1 cellular context compared by ENCODE assay signal in the genomic region with DNA sequence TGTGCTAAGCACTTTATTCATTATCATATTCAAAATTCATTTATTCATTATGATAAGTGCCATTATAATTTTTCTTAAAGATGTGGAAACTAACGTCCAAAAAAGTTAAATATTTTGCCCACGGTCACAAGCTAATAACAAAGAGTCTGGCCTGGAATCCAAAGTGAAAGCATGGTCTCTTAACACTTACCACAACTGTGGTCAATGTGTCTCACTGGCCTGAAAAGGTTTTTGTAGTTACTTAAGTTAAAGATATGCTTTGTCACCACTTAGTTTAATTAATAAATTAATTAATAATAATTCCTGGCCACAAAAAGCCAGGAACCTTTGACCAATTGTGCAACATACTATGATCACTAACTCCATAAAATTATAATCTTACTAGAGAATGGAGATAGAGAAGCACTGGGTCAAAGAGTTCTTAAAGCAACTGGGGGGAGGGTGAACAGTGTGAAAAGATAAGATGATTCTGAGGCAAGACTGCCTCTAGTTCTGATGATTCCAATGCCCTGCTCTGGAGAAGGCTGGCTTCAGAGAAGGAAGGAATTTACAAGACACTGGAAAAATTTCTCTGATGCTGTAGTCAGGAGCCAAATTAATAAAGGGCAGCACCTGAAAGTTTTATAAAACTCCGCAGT.
TF ChIP-seq lines count a peak whose summit lies in the region.

No MANE protein-coding gene starts in this region.

TF ChIP-seq in SK-N-SH, 30 proteins besides CTCF, POLR2A, EP300 and RAD21 (continued from another document):
- TF ChIP-seq, protein P1, sequence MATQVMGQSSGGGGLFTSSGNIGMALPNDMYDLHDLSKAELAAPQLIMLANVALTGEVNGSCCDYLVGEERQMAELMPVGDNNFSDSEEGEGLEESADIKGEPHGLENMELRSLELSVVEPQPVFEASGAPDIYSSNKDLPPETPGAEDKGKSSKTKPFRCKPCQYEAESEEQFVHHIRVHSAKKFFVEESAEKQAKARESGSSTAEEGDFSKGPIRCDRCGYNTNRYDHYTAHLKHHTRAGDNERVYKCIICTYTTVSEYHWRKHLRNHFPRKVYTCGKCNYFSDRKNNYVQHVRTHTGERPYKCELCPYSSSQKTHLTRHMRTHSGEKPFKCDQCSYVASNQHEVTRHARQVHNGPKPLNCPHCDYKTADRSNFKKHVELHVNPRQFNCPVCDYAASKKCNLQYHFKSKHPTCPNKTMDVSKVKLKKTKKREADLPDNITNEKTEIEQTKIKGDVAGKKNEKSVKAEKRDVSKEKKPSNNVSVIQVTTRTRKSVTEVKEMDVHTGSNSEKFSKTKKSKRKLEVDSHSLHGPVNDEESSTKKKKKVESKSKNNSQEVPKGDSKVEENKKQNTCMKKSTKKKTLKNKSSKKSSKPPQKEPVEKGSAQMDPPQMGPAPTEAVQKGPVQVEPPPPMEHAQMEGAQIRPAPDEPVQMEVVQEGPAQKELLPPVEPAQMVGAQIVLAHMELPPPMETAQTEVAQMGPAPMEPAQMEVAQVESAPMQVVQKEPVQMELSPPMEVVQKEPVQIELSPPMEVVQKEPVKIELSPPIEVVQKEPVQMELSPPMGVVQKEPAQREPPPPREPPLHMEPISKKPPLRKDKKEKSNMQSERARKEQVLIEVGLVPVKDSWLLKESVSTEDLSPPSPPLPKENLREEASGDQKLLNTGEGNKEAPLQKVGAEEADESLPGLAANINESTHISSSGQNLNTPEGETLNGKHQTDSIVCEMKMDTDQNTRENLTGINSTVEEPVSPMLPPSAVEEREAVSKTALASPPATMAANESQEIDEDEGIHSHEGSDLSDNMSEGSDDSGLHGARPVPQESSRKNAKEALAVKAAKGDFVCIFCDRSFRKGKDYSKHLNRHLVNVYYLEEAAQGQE (IDR thresholded peaks at IDR 0.05; ENCODE audit: low read depth, low read length): no peak
- TF ChIP-seq POLR2AphosphoS5 (IDR thresholded peaks at IDR 0.05; ENCODE audit: low read depth, low read length) (no peak), MEF2A (IDR thresholded peaks at IDR 0.05; ENCODE audit: borderline replicate concordance, low read depth) (no peak), JUND (IDR thresholded peaks at IDR 0.05) (no peak), USF2 (IDR thresholded peaks at IDR 0.05; ENCODE audit: borderline replicate concordance, low read depth, low read length) (no peak)
- TF ChIP-seq, protein P2, sequence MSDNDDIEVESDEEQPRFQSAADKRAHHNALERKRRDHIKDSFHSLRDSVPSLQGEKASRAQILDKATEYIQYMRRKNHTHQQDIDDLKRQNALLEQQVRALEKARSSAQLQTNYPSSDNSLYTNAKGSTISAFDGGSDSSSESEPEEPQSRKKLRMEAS (IDR thresholded peaks at IDR 0.05; ENCODE audit: low read depth): no peak
